ENCODE assay signal across 21 cellular contexts in genomic region chr2:71532327-71532726, GRCh38.
"Had no signal": no experiment of that assay in that cellular context is flagged by ENCODE, and none has a peak within 500 bp of the region (broad histone marks: within the 10 kb centered on the region; RNA-seq: fewer than 3 reads in every experiment).

No MANE protein-coding gene starts in this region.

- H3K27ac Mint-ChIP-seq: activated naive CD4-positive, alpha-beta T cell treated with anti-CD3 and anti-CD28 coated beads for 36 hours; activated T-helper 2 cell treated with anti-CD3 and anti-CD28 coated beads, Interferon-gamma antibody, Interleukin-2, Interleukin-4, amounts not matched to agents 10 μg/mL and 5 μg/mL and 100 μg/mL, durations not matched to agents 14 hours and 24 hours and 36 hours; natural killer cell; stimulated activated effector memory CD8-positive, alpha-beta T cell treated with anti-CD3 and anti-CD28 coated beads, Interleukin-12 subunit alpha, Interleukin-12 subunit beta, amount 100 ng/mL, for 72 hours; type B pancreatic cell had no signal

- H3K9me3 ChIP-seq: esophagus muscularis mucosa, left ventricle myocardium inferior, pancreas, thoracic aorta had no signal

- DNase-seq: activated T-cell treated with anti-CD3 and anti-CD28 coated beads, Interleukin-2, amount 50 U/mL, for 1 hour; caudate nucleus; effector CD8-positive, alpha-beta T cell; glutamatergic neuron; immature natural killer cell; left ventricle myocardium inferior; midbrain; natural killer cell; right cardiac atrium; stimulated activated CD4-positive, alpha-beta T cell treated with anti-CD3 and anti-CD28 coated beads, Interleukin-2, amount 100 ng/mL, for 24 hours; T-helper 9 cell had no signal

- H3K4me1 Mint-ChIP-seq: immature natural killer cell; natural killer cell; stimulated activated effector memory CD8-positive, alpha-beta T cell treated with anti-CD3 and anti-CD28 coated beads, Interleukin-12 subunit alpha, Interleukin-12 subunit beta, amount 100 ng/mL, for 72 hours had no signal

- H3K9me3 Mint-ChIP-seq: activated naive CD4-positive, alpha-beta T cell treated with anti-CD3 and anti-CD28 coated beads for 36 hours; activated T-helper 2 cell treated with anti-CD3 and anti-CD28 coated beads, Interferon-gamma antibody, Interleukin-2, Interleukin-4, amounts not matched to agents 10 μg/mL and 5 μg/mL and 100 μg/mL, durations not matched to agents 14 hours and 24 hours and 36 hours; immature natural killer cell; natural killer cell; stimulated activated effector memory CD8-positive, alpha-beta T cell treated with anti-CD3 and anti-CD28 coated beads, Interleukin-12 subunit alpha, Interleukin-12 subunit beta, amount 100 ng/mL, for 72 hours; type B pancreatic cell had no signal

- H3K4me1 ChIP-seq: esophagus muscularis mucosa, pancreas had no signal

- H3K4me3 Mint-ChIP-seq: activated naive CD4-positive, alpha-beta T cell treated with anti-CD3 and anti-CD28 coated beads for 36 hours; immature natural killer cell; natural killer cell; stimulated activated effector memory CD8-positive, alpha-beta T cell treated with anti-CD3 and anti-CD28 coated beads, Interleukin-12 subunit alpha, Interleukin-12 subunit beta, amount 100 ng/mL, for 72 hours; type B pancreatic cell had no signal

- H3K36me3 Mint-ChIP-seq: immature natural killer cell; natural killer cell; stimulated activated effector memory CD8-positive, alpha-beta T cell treated with anti-CD3 and anti-CD28 coated beads, Interleukin-12 subunit alpha, Interleukin-12 subunit beta, amount 100 ng/mL, for 72 hours; type B pancreatic cell had no signal

- H3K4me2 ChIP-seq: hepatocyte had no signal

- H2AFZ ChIP-seq: hepatocyte had no signal

- ATAC-seq: natural killer cell, right cardiac atrium had no signal

- H3K27ac ChIP-seq: brain microvascular endothelial cell, esophagus muscularis mucosa, hepatocyte, left ventricle myocardium inferior, pancreas, skin epidermis, thoracic aorta had no signal

- H3K36me3 ChIP-seq: pancreas had no signal

- H3K79me2 ChIP-seq: hepatocyte had no signal

- H3K27me3 ChIP-seq: brain microvascular endothelial cell, esophagus muscularis mucosa, pancreas had no signal

- H3K4me3 ChIP-seq: esophagus muscularis mucosa, hepatocyte, left ventricle myocardium inferior, pancreas, skin epidermis, thoracic aorta had no signal
